ENCODE assay signal across 1 cellular context in genomic region chr11:123233280-123233977, GRCh38.
A peak's percentile ranks its signal among the peaks of the same experiment; 100 is the strongest.
TF ChIP-seq lines count a peak whose summit lies in the region.

No MANE protein-coding gene starts in this region.

TF ChIP-seq in GM12878, 131 proteins besides CTCF, POLR2A, EP300 and RAD21 (continued from another document):
- no peak for TF ChIP-seq BCL11A (IDR thresholded peaks at IDR 0.05; ENCODE audit: low read depth, low read length)
- TF ChIP-seq SKIL (IDR thresholded peaks at IDR 0.05; ENCODE audit: low read depth, poor library complexity, severe bottlenecking), result no peak
- no peak for TF ChIP-seq FOXM1 (IDR thresholded peaks at IDR 0.05; ENCODE audit: low read depth, low read length)
- no peak for TF ChIP-seq ATF2 (IDR thresholded peaks at IDR 0.05; ENCODE audit: low read length)
- no peak for TF ChIP-seq ZNF274 (IDR thresholded peaks at IDR 0.05; ENCODE audit: insufficient read depth, insufficient read length)
- TF ChIP-seq ZBED1 (IDR thresholded peaks at IDR 0.05; ENCODE audit: borderline replicate concordance), result no peak
- TF ChIP-seq SPI1 (IDR thresholded peaks at IDR 0.05; ENCODE audit: borderline replicate concordance, insufficient read depth, low read depth, low read length), result no peak
- no peak for TF ChIP-seq CBFB (IDR thresholded peaks at IDR 0.05; ENCODE audit: low read depth)
- peak; percentile 42; the same call in 1 of the 2 replicates for TF ChIP-seq IKZF1 (conservative IDR thresholded peaks at IDR 0.05)
- no peak for TF ChIP-seq SIN3A (IDR thresholded peaks at IDR 0.05; ENCODE audit: low read depth, low read length)
- TF ChIP-seq KDM1A (IDR thresholded peaks at IDR 0.05; ENCODE audit: borderline replicate concordance), result no peak
- peak; percentile 48; the same call in 1 of the 2 replicates for TF ChIP-seq PKNOX1 (IDR thresholded peaks at IDR 0.05)
- TF ChIP-seq ZBTB33 (IDR thresholded peaks at IDR 0.05), result no peak
- no peak for TF ChIP-seq PAX8 (IDR thresholded peaks at IDR 0.05)
- TF ChIP-seq MTA3 (IDR thresholded peaks at IDR 0.05; ENCODE audit: borderline replicate concordance, low read length), result no peak
